26 cellular contexts compared by ENCODE assay signal in genomic region chr2:17894005-17894404, GRCh38. TPM values are rescaled to one million over a fixed set of nuclear protein-coding genes. Genes with fewer than 3 reads are reported as not detected.
A peak's percentile ranks its signal among the peaks of the same experiment; 100 is the strongest.
DNase-seq lines count a peak whose midpoint lies in the region; FAIRE-seq and TF ChIP-seq lines count a peak whose summit lies in the region.
"Had no signal": no experiment of that assay in that cellular context is flagged by ENCODE, and none has a peak within 500 bp of the region (broad histone marks: within the 10 kb centered on the region; RNA-seq: fewer than 3 reads in every experiment).

No MANE protein-coding gene starts in this region.

- no peaks in the 10 kb centered on the region for H3K9me3 ChIP-seq in kidney (ENCODE audit: control insufficient read depth in 1 of 2, low read length in 2 of 2)
- H3K9me3 ChIP-seq: SK-N-SH had no signal

- no peak overlapping the region for H3K9ac ChIP-seq in kidney (ENCODE audit: low read length in 2 of 2)
- H3K9ac ChIP-seq: GM23248, SK-N-SH had no signal

- H3K4me1 ChIP-seq in kidney (ENCODE audit: control insufficient read depth in 1 of 2, insufficient read depth in 1 of 2, low read depth in 1 of 2, low read length in 2 of 2): no peaks in the 10 kb centered on the region
- H3K4me1 ChIP-seq: Peyer's patch had no signal

- H3K36me3 ChIP-seq in kidney (ENCODE audit: control insufficient read depth in 1 of 2, insufficient read depth in 2 of 2, low read length in 2 of 2): no peaks in the 10 kb centered on the region
- H3K36me3 ChIP-seq: Peyer's patch had no signal

- intact Hi-C loops in kidney (cut with DNase I): no loop called here

- DNase-seq in NCI-H524 (lab: John Stamatoyannopoulos, UW) (peak; percentile 21 to 64), NCI-H524 treated with DMSO at 0.1 percent for 48 hours (lab: John Stamatoyannopoulos, UW) (no peak), SW480 (ENCODE audit: low spot score) (peak; percentile 58), retinal pigment epithelial cell (ENCODE audit: low read depth) (peak; percentile 21), kidney (no peak), DMS79 treated with DMSO at 0.1 percent for 48 hours (lab: John Stamatoyannopoulos, UW) (no peak), activated gamma-delta T cell (lab: John Stamatoyannopoulos, UW) (no peak)
- DNase-seq: C1 segment of cervical spinal cord; CD4-positive, alpha-beta memory T cell; COR-L47; GM23248; H7; Kasumi-1; NCI-H1092 treated with DMSO at 0.1 percent for 48 hours; NCI-H1436 treated with DMSO at 0.1 percent for 48 hours; NCI-H2029 treated with DMSO at 0.1 percent for 48 hours; NCI-H69; Peyer's patch; SHP77 treated with DMSO at 0.1 percent for 48 hours; SK-N-SH; SW 1271; T-helper 17 cell had no signal

- no peak overlapping the region for H3K27ac ChIP-seq in kidney (ENCODE audit: low read depth in 2 of 2, low read length in 2 of 2)
- H3K27ac ChIP-seq: GM23248, Peyer's patch had no signal

- no peak overlapping the region for H3K4me3 ChIP-seq in retinal pigment epithelial cell (ENCODE audit: low read length)
- no peak overlapping the region for H3K4me3 ChIP-seq in kidney (ENCODE audit: low read length in 2 of 2)
- H3K4me3 ChIP-seq: GM23248, K562, Peyer's patch had no signal

- no peak for FAIRE-seq in kidney (lab: Jason Lieb, UNC)
- FAIRE-seq: G401.6, HepG2, K562 had no signal

- TF ChIP-seq CTCF in retinal pigment epithelial cell (conservative IDR thresholded peaks at IDR 0.05; ENCODE audit: low read depth, low read length) (no peak), kidney (IDR thresholded peaks at IDR 0.05; ENCODE audit: borderline replicate concordance, extremely low read depth, insufficient read depth) (no peak)

RNA-seq across cellular contexts. Expression of gene KCNS3, which starts 15.5 kb away (rescaled TPM):
- 7.3 TPM for total RNA-seq in kidney
- 4.4 TPM for polyA plus RNA-seq in kidney (ENCODE audit: insufficient read depth, low read depth, low replicate concordance)
- total RNA-seq: CD4-positive, alpha-beta memory T cell; HepG2; OCI-LY7; T-helper 17 cell had no signal
- polyA plus RNA-seq: CD4-positive, alpha-beta memory T cell; HepG2 had no signal

Comparison
In these comparisons a context has a peak if more than half of its experiments do, and no peak if none do; other contexts are left out.
1. DNase-seq: peak in NCI-H524 (2 of 2), SW480 (single experiment) and retinal pigment epithelial cell (single experiment); none in NCI-H524 treated with DMSO at 0.1 percent for 48 hours (single experiment), kidney (single experiment), DMS79 treated with DMSO at 0.1 percent for 48 hours (single experiment) and activated gamma-delta T cell (single experiment).